ENCODE assay signal across 34 cellular contexts in the genomic region with DNA sequence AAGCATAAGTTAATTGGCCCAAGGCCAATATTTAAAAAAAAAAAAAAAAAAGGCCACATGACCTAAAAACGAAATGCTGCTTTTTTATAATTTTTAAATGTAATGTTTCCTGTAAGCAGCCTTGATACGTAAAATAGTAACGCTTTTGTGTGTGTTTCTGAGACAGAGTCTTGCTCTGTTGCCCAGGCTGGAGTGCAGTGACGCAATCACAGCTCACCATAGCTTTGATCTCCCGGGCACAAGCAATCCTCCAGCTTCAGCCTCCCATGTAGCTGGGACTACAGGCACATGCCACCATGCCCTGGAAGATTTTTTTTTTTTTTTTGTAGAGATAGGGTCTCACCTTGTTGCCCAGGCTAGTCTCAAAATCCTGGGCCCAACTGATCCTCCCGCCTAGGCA.
"Had no signal": no experiment of that assay in that cellular context is flagged by ENCODE, and none has a peak within 500 bp of the region (broad histone marks: within the 10 kb centered on the region; RNA-seq: fewer than 3 reads in every experiment).

No MANE protein-coding gene starts in this region.

- H3K36me3 ChIP-seq: MG63 had no signal

- DNase-seq: Karpas-422, Kasumi-1, MG63, MM.1S, MV-4-11, NCI-H1048, NCI-H1092, NCI-H1092 treated with DMSO at 0.1 percent for 48 hours, NCI-H1105, NCI-H1105 treated with DMSO at 0.1 percent for 48 hours, NCI-H1417, NCI-H1417 treated with DMSO at 0.1 percent for 48 hours, NCI-H1436, NCI-H1436 treated with DMSO at 0.1 percent for 48 hours, NCI-H146, NCI-H1694, NCI-H1694 treated with DMSO at 0.1 percent for 48 hours, NCI-H187, NCI-H187 treated with DMSO at 0.1 percent for 48 hours, NCI-H1930, NCI-H2029, NCI-H2029 treated with DMSO at 0.1 percent for 48 hours, NCI-H2081, NCI-H2081 treated with DMSO at 0.1 percent for 48 hours, NCI-H2107, NCI-H2171, NCI-H2171 treated with DMSO at 0.1 percent for 48 hours, NCI-H2227 treated with DMSO at 0.1 percent for 48 hours, NCI-H226, NCI-H345, NCI-H446, NCI-H446 treated with DMSO at 0.1 percent for 48 hours, NCI-H510A, NCI-H510A treated with DMSO at 0.1 percent for 48 hours had no signal

- H3K9me3 ChIP-seq: MG63 had no signal

- H3K27me3 ChIP-seq: MG63 had no signal

- H3K4me3 ChIP-seq: MG63 had no signal
